ENCODE assay signal across 30 cellular contexts in the genomic region with DNA sequence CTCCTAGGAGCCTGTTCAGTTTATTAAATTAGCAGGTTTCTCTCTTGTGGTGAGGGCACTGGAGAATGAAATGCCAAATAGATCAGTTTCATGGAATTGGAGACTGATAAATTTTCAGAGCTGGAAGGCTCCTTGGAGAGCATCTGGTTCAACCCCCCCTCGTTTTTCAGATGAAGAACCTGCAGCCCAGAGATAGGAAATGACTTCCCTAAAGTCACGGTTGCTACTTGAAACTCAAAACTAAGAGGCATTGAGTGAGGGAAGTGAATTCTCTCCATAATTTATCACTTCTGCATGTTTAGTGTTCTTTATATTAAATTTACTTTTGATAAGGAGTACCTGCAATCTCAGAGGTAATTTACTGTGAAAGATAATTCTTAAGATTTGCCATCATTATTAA.
"Had no signal": no experiment of that assay in that cellular context is flagged by ENCODE, and none has a peak within 500 bp of the region (broad histone marks: within the 10 kb centered on the region; RNA-seq: fewer than 3 reads in every experiment).

No MANE protein-coding gene starts in this region.

- H3K4me1 ChIP-seq: ascending aorta, breast epithelium, colonic mucosa, esophagus muscularis mucosa, foreskin keratinocyte, gastrocnemius medialis, heart right ventricle had no signal

- H3K4me3 ChIP-seq: ascending aorta, breast epithelium, cardiac muscle cell, colonic mucosa, esophagus muscularis mucosa, gastrocnemius medialis, heart right ventricle had no signal

- H3K4me3 Mint-ChIP-seq: activated CD4-positive, alpha-beta memory T cell treated with anti-CD3 and anti-CD28 coated beads, Interleukin-2, amount 10 ng/mL, durations not matched to agents 7 days and 5 days; activated CD4-positive, alpha-beta T cell treated with anti-CD3 and anti-CD28 coated beads, Interleukin-2, amount 10 ng/mL, durations not matched to agents 7 days and 5 days; activated naive CD4-positive, alpha-beta T cell treated with anti-CD3 and anti-CD28 coated beads, Interleukin-2, amount 10 ng/mL, durations not matched to agents 7 days and 5 days; activated naive CD8-positive, alpha-beta T cell treated with anti-CD3 and anti-CD28 coated beads, Interleukin-2, amount 10 ng/mL, durations not matched to agents 7 days and 5 days; activated T-cell treated with anti-CD3 and anti-CD28 coated beads, Interleukin-2, amount 50 U/mL, for 24 hours; activated T-cell treated with anti-CD3 and anti-CD28 coated beads, Interleukin-2, amount 50 U/mL, for 72 hours; brain; WTC11 had no signal

- ATAC-seq: activated naive CD4-positive, alpha-beta T cell treated with anti-CD3 and anti-CD28 coated beads, Interleukin-2, amount 50 U/mL, for 72 hours; activated T-cell treated with anti-CD3 and anti-CD28 coated beads, Interleukin-2, amount 50 U/mL, for 72 hours; gastrocnemius medialis; WTC11 had no signal

- H3K36me3 ChIP-seq: ascending aorta, breast epithelium, cardiac muscle cell, colonic mucosa, esophagus muscularis mucosa, gastrocnemius medialis, heart right ventricle had no signal

- H3K36me3 Mint-ChIP-seq: activated naive CD4-positive, alpha-beta T cell treated with anti-CD3 and anti-CD28 coated beads, Interleukin-2, amount 10 ng/mL, durations not matched to agents 7 days and 5 days; activated naive CD4-positive, alpha-beta T cell treated with anti-CD3 and anti-CD28 coated beads, Interleukin-2, amount 50 U/mL, for 72 hours; activated naive CD8-positive, alpha-beta T cell treated with anti-CD3 and anti-CD28 coated beads, Interleukin-2, amount 10 ng/mL, durations not matched to agents 7 days and 5 days; brain; WTC11 had no signal

- DNase-seq: activated CD4-positive, alpha-beta memory T cell treated with anti-CD3 and anti-CD28 coated beads, Interleukin-2, amount 10 ng/mL, durations not matched to agents 7 days and 5 days; activated CD4-positive, alpha-beta T cell treated with anti-CD3 and anti-CD28 coated beads for 1 hour; activated CD4-positive, alpha-beta T cell treated with anti-CD3 and anti-CD28 coated beads for 4 hours; activated CD4-positive, alpha-beta T cell treated with anti-CD3 and anti-CD28 coated beads, Interleukin-2, amount 10 ng/mL, durations not matched to agents 7 days and 5 days; activated CD4-positive, alpha-beta T cell treated with anti-CD3 and anti-CD28 coated beads, Interleukin-2, amount 50 U/mL, for 4 hours; activated CD8-positive, alpha-beta memory T cell treated with anti-CD3 and anti-CD28 coated beads, Interleukin-2, amount 50 U/mL, for 48 hours; activated gamma-delta T cell; activated naive CD4-positive, alpha-beta T cell; activated naive CD4-positive, alpha-beta T cell treated with anti-CD3 and anti-CD28 coated beads, Interleukin-2, amount 10 ng/mL, durations not matched to agents 7 days and 5 days; activated naive CD8-positive, alpha-beta T cell treated with anti-CD3 and anti-CD28 coated beads, Interleukin-2, amount 10 ng/mL, durations not matched to agents 7 days and 5 days; activated T-cell treated with anti-CD3 and anti-CD28 coated beads for 4 hours; activated T-cell treated with anti-CD3 and anti-CD28 coated beads, Interleukin-2, amount 50 U/mL, for 24 hours; activated T-cell treated with anti-CD3 and anti-CD28 coated beads, Interleukin-2, amount 50 U/mL, for 72 hours; central memory CD4-positive, alpha-beta T cell; cerebellar nuclear complex; colonic mucosa; effector CD8-positive, alpha-beta T cell; foreskin keratinocyte; gastrocnemius medialis; glutamatergic neuron; heart right ventricle; T-helper 2 cell had no signal

- H3K9me3 ChIP-seq: ascending aorta, breast epithelium, colonic mucosa, esophagus muscularis mucosa, gastrocnemius medialis, heart right ventricle had no signal

- H3K27ac Mint-ChIP-seq: activated CD4-positive, alpha-beta memory T cell treated with anti-CD3 and anti-CD28 coated beads, Interleukin-2, amount 10 ng/mL, durations not matched to agents 7 days and 5 days; activated CD4-positive, alpha-beta T cell treated with anti-CD3 and anti-CD28 coated beads, Interleukin-2, amount 10 ng/mL, durations not matched to agents 7 days and 5 days; activated naive CD4-positive, alpha-beta T cell treated with anti-CD3 and anti-CD28 coated beads, Interleukin-2, amount 10 ng/mL, durations not matched to agents 7 days and 5 days; activated naive CD4-positive, alpha-beta T cell treated with anti-CD3 and anti-CD28 coated beads, Interleukin-2, amount 50 U/mL, for 72 hours; activated naive CD8-positive, alpha-beta T cell treated with anti-CD3 and anti-CD28 coated beads, Interleukin-2, amount 10 ng/mL, durations not matched to agents 7 days and 5 days; activated T-cell treated with anti-CD3 and anti-CD28 coated beads, Interleukin-2, amount 50 U/mL, for 24 hours; activated T-cell treated with anti-CD3 and anti-CD28 coated beads, Interleukin-2, amount 50 U/mL, for 72 hours; brain; WTC11 had no signal

- H3K4me1 Mint-ChIP-seq: activated CD4-positive, alpha-beta memory T cell treated with anti-CD3 and anti-CD28 coated beads, Interleukin-2, amount 10 ng/mL, durations not matched to agents 7 days and 5 days; activated CD4-positive, alpha-beta T cell treated with anti-CD3 and anti-CD28 coated beads, Interleukin-2, amount 10 ng/mL, durations not matched to agents 7 days and 5 days; activated naive CD4-positive, alpha-beta T cell treated with anti-CD3 and anti-CD28 coated beads, Interleukin-2, amount 10 ng/mL, durations not matched to agents 7 days and 5 days; activated naive CD8-positive, alpha-beta T cell treated with anti-CD3 and anti-CD28 coated beads, Interleukin-2, amount 10 ng/mL, durations not matched to agents 7 days and 5 days; brain had no signal

- H3K27me3 ChIP-seq: ascending aorta, cardiac muscle cell, colonic mucosa, foreskin keratinocyte, gastrocnemius medialis had no signal

- H3K9me3 Mint-ChIP-seq: activated CD4-positive, alpha-beta memory T cell treated with anti-CD3 and anti-CD28 coated beads, Interleukin-2, amount 10 ng/mL, durations not matched to agents 7 days and 5 days; activated CD4-positive, alpha-beta T cell treated with anti-CD3 and anti-CD28 coated beads, Interleukin-2, amount 10 ng/mL, durations not matched to agents 7 days and 5 days; activated naive CD4-positive, alpha-beta T cell treated with anti-CD3 and anti-CD28 coated beads, Interleukin-2, amount 10 ng/mL, durations not matched to agents 7 days and 5 days; activated naive CD4-positive, alpha-beta T cell treated with anti-CD3 and anti-CD28 coated beads, Interleukin-2, amount 50 U/mL, for 72 hours; activated naive CD8-positive, alpha-beta T cell treated with anti-CD3 and anti-CD28 coated beads, Interleukin-2, amount 10 ng/mL, durations not matched to agents 7 days and 5 days; activated T-cell treated with anti-CD3 and anti-CD28 coated beads, Interleukin-2, amount 50 U/mL, for 24 hours; activated T-cell treated with anti-CD3 and anti-CD28 coated beads, Interleukin-2, amount 50 U/mL, for 72 hours; WTC11 had no signal

- H3K27ac ChIP-seq: ascending aorta, breast epithelium, cardiac muscle cell, colonic mucosa, esophagus muscularis mucosa, foreskin keratinocyte, gastrocnemius medialis, heart right ventricle, VCaP had no signal
